In genomic region chr10:62726142-62726541, GRCh38 we compare ENCODE assay signal across 1 cellular context.
TF ChIP-seq lines count a peak whose summit lies in the region.

No MANE protein-coding gene starts in this region.

TF ChIP-seq in GM12878, 131 proteins besides CTCF, POLR2A, EP300 and RAD21 (continued from another document):
- TF ChIP-seq ATF2 (IDR thresholded peaks at IDR 0.05; ENCODE audit: low read length) (peak; percentile 66; the same call in 1 of the 2 replicates), TCF7 (IDR thresholded peaks at IDR 0.05; ENCODE audit: borderline replicate concordance) (no peak), MEF2A (IDR thresholded peaks at IDR 0.05; ENCODE audit: insufficient read depth, low read depth, low read length) (peak; percentile 78), CREM (IDR thresholded peaks at IDR 0.05; ENCODE audit: low read depth) (peak; percentile 79), IKZF2 (IDR thresholded peaks at IDR 0.05) (0 out of 4 replicates have a peak, but pooled peaks of 1 of the 2 experiments have one; percentile 39), HDAC2 (IDR thresholded peaks at IDR 0.05) (no peak), ELK1 (IDR thresholded peaks at IDR 0.05; ENCODE audit: low read depth, low read length) (no peak), SKIL (IDR thresholded peaks at IDR 0.05; ENCODE audit: low read depth, poor library complexity, severe bottlenecking) (peak; percentile 75), NBN (IDR thresholded peaks at IDR 0.05) (0 out of 2 replicates have a peak, but pooled peaks have one; percentile 49), PKNOX1 (IDR thresholded peaks at IDR 0.05) (peak; percentile 17; the same call in 1 of the 2 replicates), ZNF274 (IDR thresholded peaks at IDR 0.05; ENCODE audit: insufficient read depth, insufficient read length) (no peak), POU2F2 (IDR thresholded peaks at IDR 0.05; ENCODE audit: borderline replicate concordance, low read depth, low read length) (peak; percentile 64; the same call in 1 of the 3 replicates), BCL3 (IDR thresholded peaks at IDR 0.05; ENCODE audit: borderline replicate concordance, insufficient read depth, low read depth, low read length, poor library complexity, severe bottlenecking) (peak; percentile 68), KAT2A (conservative IDR thresholded peaks at IDR 0.05; ENCODE audit: control insufficient read depth, low read depth, low read length) (no peak), BACH1 (IDR thresholded peaks at IDR 0.05; ENCODE audit: borderline replicate concordance) (peak; percentile 47; the same call in 1 of the 2 replicates), NKRF (conservative IDR thresholded peaks at IDR 0.05) (no peak), RB1 (IDR thresholded peaks at IDR 0.05; ENCODE audit: borderline replicate concordance) (no peak), BCL11A (IDR thresholded peaks at IDR 0.05; ENCODE audit: low read depth, low read length) (peak; percentile 89), ZSCAN29 (IDR thresholded peaks at IDR 0.05) (no peak), EGR1 (IDR thresholded peaks at IDR 0.05; ENCODE audit: borderline replicate concordance in 1 of 2, low read depth in 2 of 2, low read length in 2 of 2) (peak in 1 of 2 experiments; percentile 99; a peak in 2 of 3 replicates), CBX5 (IDR thresholded peaks at IDR 0.05; ENCODE audit: low read depth) (0 out of 2 replicates have a peak, but pooled peaks have one; percentile 45), PAX5 (IDR thresholded peaks at IDR 0.05; ENCODE audit: borderline replicate concordance, low read depth, low read length) (peak; percentile 76; the same call in 1 of the 2 replicates), IRF4 (IDR thresholded peaks at IDR 0.05; ENCODE audit: low read depth, low read length) (peak; percentile 93), ZBED1 (IDR thresholded peaks at IDR 0.05; ENCODE audit: borderline replicate concordance) (peak; percentile 87; the same call in 1 of the 2 replicates), CREB1 (IDR thresholded peaks at IDR 0.05; ENCODE audit: low read depth) (peak; percentile 53; the same call in 1 of the 2 replicates), BHLHE40 (IDR thresholded peaks at IDR 0.05; ENCODE audit: borderline replicate concordance in 1 of 2, low read depth in 2 of 2, low read length in 1 of 2) (peak; percentile 42 to 52; a peak in 2 of 4 replicates), CEBPB (IDR thresholded peaks at IDR 0.05; ENCODE audit: borderline replicate concordance in 1 of 2, low read depth in 2 of 2, low read length in 2 of 2) (no peak), TCF12 (IDR thresholded peaks at IDR 0.05; ENCODE audit: low read depth, low read length) (peak; percentile 95), EZH2 (IDR thresholded peaks at IDR 0.05; ENCODE audit: borderline replicate concordance, control insufficient read depth, low read depth, low read length) (no peak), BCLAF1 (IDR thresholded peaks at IDR 0.05) (no peak), NR2F1 (conservative IDR thresholded peaks at IDR 0.05) (0 out of 2 replicates have a peak, but pooled peaks have one; percentile 19), CUX1 (IDR thresholded peaks at IDR 0.05; ENCODE audit: insufficient replicate concordance, low read depth, low read length) (no peak)
TF ChIP-seq in GM12878: peak in this region for 38.
